ENCODE assay signal across 10 cellular contexts in the genomic region with DNA sequence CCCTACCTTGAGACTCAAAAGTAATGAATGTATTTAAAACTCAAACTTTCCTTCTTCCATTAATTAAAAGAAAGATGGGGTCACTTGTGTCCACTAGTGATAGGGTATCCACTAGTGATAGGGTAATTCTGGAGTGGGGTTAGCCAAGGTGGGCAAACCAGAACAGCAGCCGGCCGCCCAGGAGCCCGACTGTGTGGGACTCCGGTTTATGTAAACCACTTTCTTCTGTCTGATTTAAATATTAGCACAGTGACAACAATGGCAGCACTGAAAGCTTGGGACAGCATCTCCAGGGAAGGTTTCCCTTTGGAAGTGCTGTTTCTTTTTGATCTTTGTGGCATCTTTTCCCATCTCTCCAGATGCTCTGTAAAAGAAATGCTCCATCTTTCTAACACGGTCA. TPM values are rescaled to one million over a fixed set of nuclear protein-coding genes. Genes with fewer than 3 reads are reported as not detected.
A peak's percentile ranks its signal among the peaks of the same experiment; 100 is the strongest.
DNase-seq lines count a peak whose midpoint lies in the region; ATAC-seq and TF ChIP-seq lines count a peak whose summit lies in the region.
"Had no signal": no experiment of that assay in that cellular context is flagged by ENCODE, and none has a peak within 500 bp of the region (broad histone marks: within the 10 kb centered on the region; RNA-seq: fewer than 3 reads in every experiment).

No MANE protein-coding gene starts in this region.

- ATAC-seq in gastrocnemius medialis = no peak
- no peak for ATAC-seq in GM19395 (IDR thresholded peaks at IDR 0.05; ENCODE audit: unreplicated experiment)

- peak overlapping the region; percentile 65 for H3K4me3 ChIP-seq in GM23248
- H3K4me3 ChIP-seq in SK-N-MC = peak overlapping the region; percentile 69
- peak overlapping the region; percentile 35 to 37 for H3K4me3 ChIP-seq in foreskin fibroblast (ENCODE audit: low read depth in 1 of 2, low read length in 2 of 2)
- H3K4me3 ChIP-seq in gastrocnemius medialis = peak overlapping the region in 3 of 4 donors; percentile 54 to 58 (median 56)

- DNase-seq in GM23248 (no peak), SK-N-MC (ENCODE audit: low read depth, low spot score) (no peak), foreskin fibroblast (no peak), gastrocnemius medialis (no peak), NCI-H146 treated with DMSO at 0.1 percent for 48 hours (lab: John Stamatoyannopoulos, UW; ENCODE audit: unreplicated experiment) (no peak), NCI-H1930 (lab: John Stamatoyannopoulos, UW) (no peak), NCI-H1048 (lab: John Stamatoyannopoulos, UW) (no peak)
- DNase-seq: T1000 had no signal

- in situ Hi-C loops in GM23248 (cut with MboI) (no loop called here), gastrocnemius medialis (cut with MboI; ENCODE audit: low sequenced_read_pairs in 4 of 4) (no loop called here)

- TF ChIP-seq CTCF in foreskin fibroblast (IDR thresholded peaks at IDR 0.05; ENCODE audit: low read depth, low read length) (no peak), gastrocnemius medialis (IDR thresholded peaks at IDR 0.05 in 4 of 5, conservative IDR thresholded peaks at IDR 0.05 in 1 of 5) (no peak)

- H3F3A ChIP-seq in GM23248 (ENCODE audit: insufficient read depth) = no peaks in the 10 kb centered on the region

- TF ChIP-seq POLR2A in gastrocnemius medialis (IDR thresholded peaks at IDR 0.05) = no peak

- no peaks in the 10 kb centered on the region for H3K79me2 ChIP-seq in GM23248 (ENCODE audit: insufficient read depth)

- no peaks in the 10 kb centered on the region for H3K9me2 ChIP-seq in GM23248 (ENCODE audit: insufficient read depth)

- peak overlapping the region; percentile 65 for H2AFZ ChIP-seq in GM23248

- WGBS in GM23248 (ENCODE audit: low coverage in 1 of 2, low lambda C conversion rate in 2 of 2, missing lambda C conversion rate in 2 of 2), 2 experiments = 25 to 29% methylated on average over 5 of the region's 5 CpGs

- H3K4me1 ChIP-seq in GM23248 (ENCODE audit: insufficient read depth) (no peaks in the 10 kb centered on the region), gastrocnemius medialis (peaks cover 17 to 27% of the 10 kb centered on the region in 2 donors)
- H3K4me1 ChIP-seq: right lobe of liver had no signal

- H3K9ac ChIP-seq in GM23248 (no peak overlapping the region), SK-N-MC (ENCODE audit: insufficient read length) (no peak overlapping the region)

- no peaks in the 10 kb centered on the region for H4K20me1 ChIP-seq in GM23248 (ENCODE audit: insufficient read depth)

- H3K4me2 ChIP-seq in GM23248 (ENCODE audit: unreplicated experiment) = peak overlapping the region; percentile 68

- no peaks in the 10 kb centered on the region for H3K36me3 ChIP-seq in GM23248 (ENCODE audit: low read depth)
- H3K36me3 ChIP-seq in SK-N-MC (ENCODE audit: insufficient read depth, low read length) = no peaks in the 10 kb centered on the region
- no peaks in the 10 kb centered on the region for H3K36me3 ChIP-seq in gastrocnemius medialis
- H3K36me3 ChIP-seq: right lobe of liver had no signal

- H3K27me3 ChIP-seq in GM23248 (replicated peaks; ENCODE audit: insufficient read depth) = no peaks in the 10 kb centered on the region; the same call in 1 of the 2 replicates
- no peaks in the 10 kb centered on the region for H3K27me3 ChIP-seq in gastrocnemius medialis
- H3K27me3 ChIP-seq: right lobe of liver had no signal

- intact Hi-C loops in gastrocnemius medialis (cut with DNase I; ENCODE audit: low total_unique reads) = no loop called here

- H3K9me3 ChIP-seq in GM23248 (ENCODE audit: low read depth) = no peaks in the 10 kb centered on the region
- H3K9me3 ChIP-seq in SK-N-MC (ENCODE audit: low read depth, low read length) = no peaks in the 10 kb centered on the region
- no peaks in the 10 kb centered on the region for H3K9me3 ChIP-seq in gastrocnemius medialis
- H3K9me3 ChIP-seq: right lobe of liver had no signal

- H3K27ac ChIP-seq in GM23248 = no peak overlapping the region
- no peak overlapping the region for H3K27ac ChIP-seq in SK-N-MC
- H3K27ac ChIP-seq in gastrocnemius medialis = peak overlapping the region in 1 of 4 donors; percentile 54
- H3K27ac ChIP-seq: right lobe of liver had no signal

RNA-seq across cellular contexts. Expression of gene MYZAP, which starts 0.7 kb away (rescaled TPM):
- total RNA-seq in GM23248 (2014; rRNA removed; shearing (Covaris generic)) = not detected in 2 replicates
- polyA plus RNA-seq in GM23248 (2016; fragmentation: Nextera tagmentation; extraction: Ambion mirVana) = 0.11 and 0.13 TPM in 2 replicates
- 1 to 10 TPM; 1.3 to 9.4 (median 1.4) TPM for total RNA-seq in gastrocnemius medialis
